Comparison of ENCODE assay signal across 14 cellular contexts in the genomic region with DNA sequence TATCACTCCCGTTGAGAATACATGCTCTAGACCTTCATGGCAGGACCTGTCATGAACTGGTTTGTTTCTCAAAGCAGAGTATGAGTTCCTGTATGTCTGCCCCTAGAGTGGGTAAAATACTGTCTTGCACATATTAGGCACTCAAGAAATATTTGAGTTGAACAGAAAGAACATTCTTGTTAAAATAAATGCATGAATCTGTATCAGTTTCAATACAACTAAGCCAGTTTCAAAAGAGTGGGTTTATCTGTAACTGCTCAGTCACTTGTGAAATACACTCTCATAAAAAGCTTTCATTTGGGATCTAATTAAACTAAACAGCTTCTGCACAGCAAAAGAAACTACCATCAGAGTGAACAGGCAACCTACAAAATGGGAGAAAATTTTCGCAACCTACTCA.
DNase-seq lines count a peak whose midpoint lies in the region; ATAC-seq lines count a peak whose summit lies in the region.
"Had no signal": no experiment of that assay in that cellular context is flagged by ENCODE, and none has a peak within 500 bp of the region (broad histone marks: within the 10 kb centered on the region; RNA-seq: fewer than 3 reads in every experiment).

No MANE protein-coding gene starts in this region.

- peak overlapping the region; percentile 64 for H3K27ac Mint-ChIP-seq in activated T-cell treated with anti-CD3 and anti-CD28 coated beads, Interleukin-2, amount 50 U/mL, for 24 hours
- H3K27ac Mint-ChIP-seq in stimulated activated naive B cell treated with anti-CD40 and anti-IgM and Interleukin-4, amounts not matched to agents 10 μg/mL and 1 μg/mL and 100 μg/mL, for 72 hours: peak overlapping the region; percentile 44

- peak; percentile 82 for ATAC-seq in GM21619 (IDR thresholded peaks at IDR 0.05; ENCODE audit: unreplicated experiment)
- ATAC-seq in HG03097 (IDR thresholded peaks at IDR 0.05; ENCODE audit: low FRiP score, unreplicated experiment): peak; percentile 80
- ATAC-seq in stimulated activated naive B cell treated with anti-CD40 and anti-IgM and Interleukin-4, amounts not matched to agents 10 μg/mL and 1 μg/mL and 100 μg/mL, for 72 hours (replicated peaks): peak in 1 of 2 donors; percentile 57
- ATAC-seq: HepG2, Panc1 had no signal

- no peaks in the 10 kb centered on the region for H3K9me3 Mint-ChIP-seq in activated T-cell treated with anti-CD3 and anti-CD28 coated beads, Interleukin-2, amount 50 U/mL, for 24 hours
- H3K9me3 Mint-ChIP-seq in stimulated activated naive B cell treated with anti-CD40 and anti-IgM and Interleukin-4, amounts not matched to agents 10 μg/mL and 1 μg/mL and 100 μg/mL, for 72 hours: peaks cover 0 to 8% of the 10 kb centered on the region in 2 donors

- no peak for DNase-seq in activated T-cell treated with anti-CD3 and anti-CD28 coated beads, Interleukin-2, amount 50 U/mL, for 24 hours
- no peak for DNase-seq in activated T-cell treated with anti-CD3 and anti-CD28 coated beads, Interleukin-2, amount 50 U/mL, for 48 hours
- no peak for DNase-seq in stimulated activated naive B cell treated with anti-CD40 and anti-IgM and Interleukin-4, amounts not matched to agents 10 μg/mL and 1 μg/mL and 100 μg/mL, for 72 hours
- DNase-seq in effector CD4-positive, alpha-beta T cell: no peak
- DNase-seq in cortex of kidney (lab: John Stamatoyannopoulos, UW) (no peak), NCI-H446 (lab: John Stamatoyannopoulos, UW) (no peak)
- DNase-seq: activated gamma-delta T cell; central memory CD4-positive, alpha-beta T cell; DMS53; NCI-H2029 treated with DMSO at 0.1 percent for 48 hours had no signal

- H3K4me3 Mint-ChIP-seq in activated T-cell treated with anti-CD3 and anti-CD28 coated beads, Interleukin-2, amount 50 U/mL, for 24 hours: no peak overlapping the region
- H3K4me3 Mint-ChIP-seq in stimulated activated naive B cell treated with anti-CD40 and anti-IgM and Interleukin-4, amounts not matched to agents 10 μg/mL and 1 μg/mL and 100 μg/mL, for 72 hours: no peak overlapping the region

- H3K27me3 Mint-ChIP-seq in activated T-cell treated with anti-CD3 and anti-CD28 coated beads, Interleukin-2, amount 50 U/mL, for 24 hours: peaks cover 1% of the 10 kb centered on the region
- H3K27me3 Mint-ChIP-seq in stimulated activated naive B cell treated with anti-CD40 and anti-IgM and Interleukin-4, amounts not matched to agents 10 μg/mL and 1 μg/mL and 100 μg/mL, for 72 hours: peaks cover 0 to 16% of the 10 kb centered on the region in 2 donors

- H3K36me3 Mint-ChIP-seq in activated T-cell treated with anti-CD3 and anti-CD28 coated beads, Interleukin-2, amount 50 U/mL, for 24 hours (ENCODE audit: low read depth): no peaks in the 10 kb centered on the region
- peaks cover 0 to 4% of the 10 kb centered on the region in 2 donors for H3K36me3 Mint-ChIP-seq in stimulated activated naive B cell treated with anti-CD40 and anti-IgM and Interleukin-4, amounts not matched to agents 10 μg/mL and 1 μg/mL and 100 μg/mL, for 72 hours

- peaks cover 9% of the 10 kb centered on the region for H3K4me1 Mint-ChIP-seq in activated T-cell treated with anti-CD3 and anti-CD28 coated beads, Interleukin-2, amount 50 U/mL, for 24 hours (ENCODE audit: low read depth)
- H3K4me1 Mint-ChIP-seq in stimulated activated naive B cell treated with anti-CD40 and anti-IgM and Interleukin-4, amounts not matched to agents 10 μg/mL and 1 μg/mL and 100 μg/mL, for 72 hours: no peaks in the 10 kb centered on the region
